2 cellular contexts compared by ENCODE assay signal in genomic region chr7:111679944-111680343, GRCh38.
TF ChIP-seq lines count a peak whose summit lies in the region.

No MANE protein-coding gene starts in this region.

TF ChIP-seq in SK-N-SH treated with all-trans-retinoic acid at 6 μM for 48 hours, 23 proteins besides CTCF, POLR2A, EP300 and RAD21 (continued from another document):
- TF ChIP-seq CSRNP3 (CRISPR knock-in tag; IDR thresholded peaks at IDR 0.05) (no peak), GLIS3 (CRISPR knock-in tag; IDR thresholded peaks at IDR 0.05) (no peak), ZFP30 (CRISPR knock-in tag; IDR thresholded peaks at IDR 0.05) (no peak), ZNF70 (CRISPR knock-in tag; IDR thresholded peaks at IDR 0.05) (no peak)
TF ChIP-seq in SK-N-SH treated with all-trans-retinoic acid at 6 μM for 48 hours: peak in this region for 0.

TF ChIP-seq in K562, 482 proteins besides CTCF, POLR2A, EP300 and RAD21 (continued from another document):
- TF ChIP-seq ZNF740 (CRISPR knock-in tag; IDR thresholded peaks at IDR 0.05) (no peak), ZNF740 (tag; IDR thresholded peaks at IDR 0.05) (peak in 1 of 2 experiments; percentile 64; a peak in 2 of 4 replicates), CREB3 (tag; conservative IDR thresholded peaks at IDR 0.05; ENCODE audit: low read depth) (peak; percentile 63; the same call in 1 of the 2 replicates), ZBTB2 (IDR thresholded peaks at IDR 0.05) (no peak), IRF9 (tag; IDR thresholded peaks at IDR 0.05) (0 out of 2 replicates have a peak, but pooled peaks have one; percentile 29), MAFG (tag; conservative IDR thresholded peaks at IDR 0.05) (no peak), GTF2A2 (tag; IDR thresholded peaks at IDR 0.05) (peak; percentile 74), PTRF (tag; IDR thresholded peaks at IDR 0.05) (peak; percentile 62; the same call in 1 of the 2 replicates), ZNF507 (tag; conservative IDR thresholded peaks at IDR 0.05) (no peak), ZNF274 (IDR thresholded peaks at IDR 0.05; ENCODE audit: borderline replicate concordance, low read depth, low read length) (no peak), ZKSCAN1 (IDR thresholded peaks at IDR 0.05; ENCODE audit: low read depth, low read length) (no peak), ZNF668 (CRISPR knock-in tag; IDR thresholded peaks at IDR 0.05) (peak; percentile 44; the same call in 1 of the 2 replicates), DMBX1 (CRISPR knock-in tag; IDR thresholded peaks at IDR 0.05; ENCODE audit: borderline replicate concordance) (0 out of 2 replicates have a peak, but pooled peaks have one; percentile 64), NR2C2 (CRISPR knock-in tag; IDR thresholded peaks at IDR 0.05) (no peak), NR2C2 (tag; IDR thresholded peaks at IDR 0.05) (peak; percentile 15; the same call in 1 of the 2 replicates), FOSL1 (tag; conservative IDR thresholded peaks at IDR 0.05) (0 out of 2 replicates have a peak, but pooled peaks have one; percentile 1), POLR2AphosphoS2 (IDR thresholded peaks at IDR 0.05; ENCODE audit: low read length) (no peak), HINFP (tag; conservative IDR thresholded peaks at IDR 0.05; ENCODE audit: low read depth) (0 out of 2 replicates have a peak, but pooled peaks have one; percentile 46), GTF2E2 (tag; IDR thresholded peaks at IDR 0.05) (no peak), ZNF644 (tag; IDR thresholded peaks at IDR 0.05; ENCODE audit: low read depth) (0 out of 2 replicates have a peak, but pooled peaks have one; percentile 31), DNMT1 (IDR thresholded peaks at IDR 0.05) (no peak), BRD9 (IDR thresholded peaks at IDR 0.05; ENCODE audit: low read depth, partially characterized antibody) (no peak), ZNF583 (CRISPR knock-in tag; IDR thresholded peaks at IDR 0.05) (peak; percentile 84), PHB2 (IDR thresholded peaks at IDR 0.05; ENCODE audit: low read depth) (no peak), ZNF239 (CRISPR knock-in tag; IDR thresholded peaks at IDR 0.05) (peak; percentile 19; the same call in 1 of the 2 replicates)
